In the genomic region with DNA sequence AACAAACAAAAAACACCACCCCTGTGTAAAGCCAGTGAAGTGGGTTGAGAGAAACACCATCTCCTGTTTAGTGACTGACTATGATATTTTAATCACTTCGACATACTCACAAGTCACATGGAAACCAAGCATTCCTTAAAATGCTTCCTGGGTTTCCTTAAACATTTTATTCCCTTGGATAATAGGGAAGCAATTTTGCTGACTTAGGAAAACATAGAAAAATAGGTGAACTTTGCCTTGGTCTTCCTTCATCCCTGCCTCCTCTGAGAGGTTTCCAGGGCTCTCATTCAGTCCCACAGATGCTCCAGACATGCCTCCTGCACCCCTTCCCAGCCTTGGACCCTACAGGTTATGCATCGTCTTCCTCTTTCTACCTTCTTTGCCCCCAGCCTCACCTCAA, we compare ENCODE assay signal across 17 cellular contexts.
DNase-seq lines count a peak whose midpoint lies in the region; ATAC-seq, FAIRE-seq and TF ChIP-seq lines count a peak whose summit lies in the region.
"Had no signal": no experiment of that assay in that cellular context is flagged by ENCODE, and none has a peak within 500 bp of the region (broad histone marks: within the 10 kb centered on the region; RNA-seq: fewer than 3 reads in every experiment).

No MANE protein-coding gene starts in this region.

- CTCF ChIA-PET in A549 (lab: Yijun Ruan, JAX) = interaction anchor here (1.3 to 1.7 kb wide), 4 partner anchors 13 to 168 kb away, joined by 3 to 5 read pairs (median 3); partner anchors contain the start of gene SERPINE2

- H3K79me2 ChIP-seq in GM23248 (ENCODE audit: insufficient read depth) (no peaks in the 10 kb centered on the region), osteoblast (ENCODE audit: insufficient read depth, low read length) (no peaks in the 10 kb centered on the region)

- H3K4me3 ChIP-seq in A549 (no peak overlapping the region), GM23248 (no peak overlapping the region), brain microvascular endothelial cell (ENCODE audit: low read depth, low read length) (no peak overlapping the region), osteoblast (ENCODE audit: insufficient read depth, low read length) (no peak overlapping the region), Peyer's patch (no peak overlapping the region)
- H3K4me3 ChIP-seq: HAP-1 had no signal

- TF ChIP-seq CTCF in A549 (IDR thresholded peaks at IDR 0.05) = no peak
- no peak for TF ChIP-seq CTCF in brain microvascular endothelial cell (IDR thresholded peaks at IDR 0.05; ENCODE audit: low read depth, low read length, missing control alignments)
- no peak for TF ChIP-seq CTCF in osteoblast (IDR thresholded peaks at IDR 0.05; ENCODE audit: extremely low read depth, low read depth, low read length)
- no peak for TF ChIP-seq CTCF in Peyer's patch (IDR thresholded peaks at IDR 0.05)

- no peak overlapping the region for H3K4me3 Mint-ChIP-seq in natural killer cell treated with Interleukin-12 subunit alpha and Interleukin-12 subunit beta and Interleukin-15 and Interleukin-18, amount 100 ng/mL, for 72 hours
- H3K4me3 Mint-ChIP-seq: CD14-positive monocyte; CD8-positive, alpha-beta T cell had no signal

- H3K9ac ChIP-seq in GM23248 = no peak overlapping the region

- no peaks in the 10 kb centered on the region for H3K36me3 Mint-ChIP-seq in natural killer cell treated with Interleukin-12 subunit alpha and Interleukin-12 subunit beta and Interleukin-15 and Interleukin-18, amount 100 ng/mL, for 72 hours
- H3K36me3 Mint-ChIP-seq: CD14-positive monocyte; CD8-positive, alpha-beta T cell had no signal

- no peak overlapping the region for H3K27ac Mint-ChIP-seq in natural killer cell treated with Interleukin-12 subunit alpha and Interleukin-12 subunit beta and Interleukin-15 and Interleukin-18, amount 100 ng/mL, for 72 hours
- H3K27ac Mint-ChIP-seq: CD14-positive monocyte; CD8-positive, alpha-beta T cell had no signal

- WGBS in A549 (ENCODE audit: missing lambda C conversion rate) = 79% methylated on average over 2 of the region's 2 CpGs
- 90 to 94% methylated on average over 2 of the region's 2 CpGs for WGBS in GM23248 (ENCODE audit: low coverage in 1 of 2, low lambda C conversion rate in 2 of 2, missing lambda C conversion rate in 2 of 2), 2 experiments

- TF ChIP-seq EP300 in A549 (IDR thresholded peaks at IDR 0.05) = no peak

- no peaks in the 10 kb centered on the region for H3K9me2 ChIP-seq in GM23248 (ENCODE audit: insufficient read depth)

- H3K4me1 ChIP-seq in A549 (peaks cover 39% of the 10 kb centered on the region), GM23248 (ENCODE audit: insufficient read depth) (peaks cover 57% of the 10 kb centered on the region), osteoblast (ENCODE audit: insufficient read depth, low read length) (peaks cover 55% of the 10 kb centered on the region), Peyer's patch (no peaks in the 10 kb centered on the region)
- H3K4me1 ChIP-seq: HAP-1 had no signal

- no peaks in the 10 kb centered on the region for H3K9me3 Mint-ChIP-seq in natural killer cell treated with Interleukin-12 subunit alpha and Interleukin-12 subunit beta and Interleukin-15 and Interleukin-18, amount 100 ng/mL, for 72 hours
- H3K9me3 Mint-ChIP-seq: CD8-positive, alpha-beta T cell had no signal

- POLR2A ChIA-PET in A549 (lab: Yijun Ruan, JAX) = no interaction called here

- H3K36me3 ChIP-seq in GM23248 (ENCODE audit: low read depth) (no peaks in the 10 kb centered on the region), brain microvascular endothelial cell (replicated peaks) (no peaks in the 10 kb centered on the region), osteoblast (ENCODE audit: insufficient read depth, low read length) (no peaks in the 10 kb centered on the region), Peyer's patch (no peaks in the 10 kb centered on the region)
- H3K36me3 ChIP-seq: HAP-1 had no signal

- peak overlapping the region in 1 of 2 experiments; percentile 35; a peak in 3 of 6 replicates for H3K27ac ChIP-seq in A549
- H3K27ac ChIP-seq in GM23248 = peak overlapping the region; percentile 49; the same call in 1 of the 2 replicates
- H3K27ac ChIP-seq in brain microvascular endothelial cell = peak overlapping the region; percentile 70
- H3K27ac ChIP-seq in osteoblast (ENCODE audit: low read depth, low read length) = peak overlapping the region; percentile 78
- no peak overlapping the region for H3K27ac ChIP-seq in Peyer's patch
- H3K27ac ChIP-seq: HL-60 had no signal

- H3K27me3 ChIP-seq in GM23248 (replicated peaks; ENCODE audit: insufficient read depth) (no peaks in the 10 kb centered on the region), brain microvascular endothelial cell (replicated peaks) (no peaks in the 10 kb centered on the region), osteoblast (ENCODE audit: insufficient read depth, low read length) (no peaks in the 10 kb centered on the region), Peyer's patch (no peaks in the 10 kb centered on the region)

- ATAC-seq in A549 = no peak
- no peak for ATAC-seq in natural killer cell treated with Interleukin-12 subunit alpha and Interleukin-12 subunit beta and Interleukin-15 and Interleukin-18, amount 100 ng/mL, for 72 hours
- ATAC-seq: CD8-positive, alpha-beta T cell had no signal

- peaks cover 52% of the 10 kb centered on the region for H3F3A ChIP-seq in GM23248 (ENCODE audit: insufficient read depth)

- DNase-seq in A549 (ENCODE audit: low read depth in 1 of 2, low spot score in 1 of 2) (no peak), GM23248 (no peak), brain microvascular endothelial cell (no peak), osteoblast (ENCODE audit: insufficient read length, low spot score, missing footprints) (no peak), cortex of kidney (lab: John Stamatoyannopoulos, UW) (no peak), Peyer's patch (no peak)
- DNase-seq in natural killer cell treated with Interleukin-12 subunit alpha and Interleukin-12 subunit beta and Interleukin-15 and Interleukin-18, amount 100 ng/mL, for 72 hours (ENCODE audit: low spot score) = no peak
- DNase-seq: CD8-positive, alpha-beta T cell; COR-L47; DMS79 treated with DMSO at 0.1 percent for 48 hours had no signal

- no peak overlapping the region for H2AFZ ChIP-seq in GM23248
- no peak overlapping the region for H2AFZ ChIP-seq in osteoblast (ENCODE audit: low read length)

- H4K20me1 ChIP-seq in GM23248 (ENCODE audit: insufficient read depth) = no peaks in the 10 kb centered on the region
- no peaks in the 10 kb centered on the region for H4K20me1 ChIP-seq in osteoblast (ENCODE audit: insufficient read depth, low read length)

- H3K9me3 ChIP-seq in A549 (no peaks in the 10 kb centered on the region), GM23248 (ENCODE audit: low read depth) (no peaks in the 10 kb centered on the region), osteoblast (ENCODE audit: low read depth, low read length) (no peaks in the 10 kb centered on the region), Peyer's patch (no peaks in the 10 kb centered on the region)
- H3K9me3 ChIP-seq: HAP-1 had no signal

- peaks cover 20 to 58% of the 10 kb centered on the region in 2 donors for H3K27me3 Mint-ChIP-seq in natural killer cell treated with Interleukin-12 subunit alpha and Interleukin-12 subunit beta and Interleukin-15 and Interleukin-18, amount 100 ng/mL, for 72 hours

- no peak for FAIRE-seq in A549 (lab: Jason Lieb, UNC)
- FAIRE-seq: A204.1, D721Med, G401.6, GM12891 had no signal

- no peaks in the 10 kb centered on the region for H3K4me1 Mint-ChIP-seq in natural killer cell treated with Interleukin-12 subunit alpha and Interleukin-12 subunit beta and Interleukin-15 and Interleukin-18, amount 100 ng/mL, for 72 hours (ENCODE audit: low read depth in 2 of 2)
- H3K4me1 Mint-ChIP-seq: CD14-positive monocyte had no signal

- TF ChIP-seq POLR2A in A549 (IDR thresholded peaks at IDR 0.05; ENCODE audit: low read length) (no peak), Peyer's patch (IDR thresholded peaks at IDR 0.05) (no peak)

- H3K4me2 ChIP-seq in A549 = peak overlapping the region; percentile 18; the same call in 2 of the 3 replicates
- H3K4me2 ChIP-seq in GM23248 (ENCODE audit: unreplicated experiment) = peak overlapping the region; percentile 21
- H3K4me2 ChIP-seq in osteoblast (ENCODE audit: insufficient read depth, low read length) = peak overlapping the region; percentile 56

- no peak for TF ChIP-seq RAD21 in A549 (conservative IDR thresholded peaks at IDR 0.05 in 1 of 2, IDR thresholded peaks at IDR 0.05 in 1 of 2)

- in situ Hi-C loops in GM23248 (cut with MboI) (no loop called here), brain microvascular endothelial cell (cut with HindIII; ENCODE audit: low pct_ligation_motif_present, low sequenced_read_pairs) (no loop called here)

TF ChIP-seq in A549, 52 proteins besides CTCF, POLR2A, EP300 and RAD21:
- TF ChIP-seq MAFK (IDR thresholded peaks at IDR 0.05; ENCODE audit: partially characterized antibody) (peak; percentile 92), CHD4 (IDR thresholded peaks at IDR 0.05; ENCODE audit: borderline replicate concordance) (no peak)

Comparison
In these comparisons a context has a peak if more than half of its experiments do, and no peak if none do; other contexts are left out.
1. H3K27ac ChIP-seq: peak in GM23248 (single experiment), brain microvascular endothelial cell (single experiment) and osteoblast (single experiment); none in Peyer's patch (0 of 4).
2. Peak in every context shown above with its lines, with median percentiles within 50 percentile points of each other: H3K4me2 ChIP-seq.